ENCODE assay signal across 29 cellular contexts in the genomic region with DNA sequence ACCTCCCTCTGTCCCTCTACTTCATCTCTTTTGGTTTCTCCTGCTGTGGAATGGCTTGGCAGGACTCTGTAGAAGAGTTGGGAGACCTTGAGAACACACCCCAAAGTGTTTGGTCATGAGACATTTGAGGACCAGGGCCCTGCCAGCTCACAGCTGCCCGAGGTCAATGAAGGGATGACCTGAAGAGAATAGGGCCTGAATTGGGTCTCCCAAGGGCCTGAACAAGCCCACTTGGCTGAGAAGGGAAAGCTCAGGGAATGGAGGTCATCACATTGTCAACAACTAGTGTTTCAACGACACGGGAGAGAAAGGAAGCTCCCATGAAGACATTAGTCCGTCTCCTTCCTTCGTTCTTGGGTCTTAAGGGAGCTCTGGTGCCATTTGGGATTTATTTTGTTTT.
"Had no signal": no experiment of that assay in that cellular context is flagged by ENCODE, and none has a peak within 500 bp of the region (broad histone marks: within the 10 kb centered on the region; RNA-seq: fewer than 3 reads in every experiment).

No MANE protein-coding gene starts in this region.

- H3K4me3 ChIP-seq: left lung, lung, neural progenitor cell, ovary, skin epidermis, stomach, testis, thyroid gland, transverse colon, upper lobe of right lung had no signal

- H3K4me1 ChIP-seq: left lung, stomach, testis, thyroid gland, transverse colon, upper lobe of right lung had no signal

- H3K27ac Mint-ChIP-seq: mesothelial cell of epicardium; naive B cell; natural killer cell; nephron progenitor cell; neural progenitor cell; progenitor cell of endocrine pancreas; stimulated activated naive B cell treated with anti-CD40 and anti-IgM and Interleukin-4, amounts not matched to agents 10 μg/mL and 1 μg/mL and 100 μg/mL, for 72 hours had no signal

- H3K9me3 ChIP-seq: left lung, neutrophil, ovary, stomach, testis, thyroid gland, transverse colon, upper lobe of right lung had no signal

- H3K36me3 ChIP-seq: left lung, neural progenitor cell, neutrophil, ovary, stomach, thyroid gland, transverse colon, upper lobe of right lung had no signal

- H3K36me3 Mint-ChIP-seq: mesothelial cell of epicardium; naive B cell; natural killer cell; neural progenitor cell; stimulated activated naive B cell treated with anti-CD40 and anti-IgM and Interleukin-4, amounts not matched to agents 10 μg/mL and 1 μg/mL and 100 μg/mL, for 72 hours had no signal

- ATAC-seq: left colon; left lung; natural killer cell; right cardiac atrium; sciatic nerve; stimulated activated naive B cell treated with anti-CD40 and anti-IgM and Interleukin-4, amounts not matched to agents 10 μg/mL and 1 μg/mL and 100 μg/mL, for 72 hours; stimulated activated naive CD8-positive, alpha-beta T cell treated with anti-CD3 and anti-CD28 coated beads, Interleukin-15, Interleukin-2, amounts not matched to agents 100 U/mL and 50 U/mL, for 24 hours; upper lobe of right lung had no signal

- H3K4me3 Mint-ChIP-seq: mesothelial cell of epicardium; natural killer cell; nephron progenitor cell; neural progenitor cell; stimulated activated naive B cell treated with anti-CD40 and anti-IgM and Interleukin-4, amounts not matched to agents 10 μg/mL and 1 μg/mL and 100 μg/mL, for 72 hours had no signal

- DNase-seq: hippocampal formation; kidney; left colon; left lung; mesendoderm; naive B cell; natural killer cell; nephron progenitor cell; occipital lobe; ovary; right cardiac atrium; stimulated activated CD4-positive, alpha-beta T cell treated with anti-CD3 and anti-CD28 coated beads, Interleukin-12 subunit alpha, Interleukin-12 subunit beta, amount 100 ng/mL, for 4 hours; stimulated activated CD4-positive, alpha-beta T cell treated with anti-CD3 and anti-CD28 coated beads, Interleukin-15, amount 100 ng/mL, for 24 hours; stimulated activated CD4-positive, alpha-beta T cell treated with anti-CD3 and anti-CD28 coated beads, Interleukin-2, amount 100 ng/mL, for 24 hours; stimulated activated CD4-positive, alpha-beta T cell treated with anti-CD3 and anti-CD28 coated beads, Interleukin-4, amount 100 ng/mL, for 1 hour; stimulated activated naive B cell treated with anti-CD40 and anti-IgM and Interleukin-4, amounts not matched to agents 10 μg/mL and 1 μg/mL and 100 μg/mL, for 72 hours; stimulated activated naive CD8-positive, alpha-beta T cell treated with anti-CD3 and anti-CD28 coated beads, Interleukin-15, Interleukin-2, amounts not matched to agents 100 U/mL and 50 U/mL, for 24 hours; stomach; testis; thyroid gland; transverse colon; upper lobe of right lung had no signal

- H3K9me3 Mint-ChIP-seq: mesothelial cell of epicardium, natural killer cell, nephron progenitor cell had no signal

- H3K27me3 ChIP-seq: left lung, neural progenitor cell, neutrophil, ovary, testis, thyroid gland, transverse colon, upper lobe of right lung had no signal

- H3K4me1 Mint-ChIP-seq: mesothelial cell of epicardium; naive B cell; natural killer cell; nephron progenitor cell; neural progenitor cell; stimulated activated naive B cell treated with anti-CD40 and anti-IgM and Interleukin-4, amounts not matched to agents 10 μg/mL and 1 μg/mL and 100 μg/mL, for 72 hours had no signal

- H3K27ac ChIP-seq: left lung, neural progenitor cell, neutrophil, ovary, skin epidermis, stomach, testis, thyroid gland, transverse colon, upper lobe of right lung had no signal
